In genomic region chr10:84235096-84235495, GRCh38 we compare ENCODE assay signal across 7 cellular contexts. TPM values are rescaled to one million over a fixed set of nuclear protein-coding genes. Genes with fewer than 3 reads are reported as not detected.
"Had no signal": no experiment of that assay in that cellular context is flagged by ENCODE, and none has a peak within 500 bp of the region (broad histone marks: within the 10 kb centered on the region; RNA-seq: fewer than 3 reads in every experiment).

No MANE protein-coding gene starts in this region.

- ATAC-seq: HepG2, K562 had no signal

- DNase-seq: IMR-90, KBM-7 had no signal

- H3K27ac ChIP-seq: HL-60 had no signal

- H3K4me3 ChIP-seq: K562 had no signal

RNA-seq across cellular contexts. Expression of gene LRIT1, which starts 6.2 kb away (rescaled TPM):
- total RNA-seq: HepG2, HT-29, HT1080, IMR-90, K562 had no signal

RNA-seq across cellular contexts. Expression of gene LRIT2, which starts 9.8 kb away (rescaled TPM):
- total RNA-seq: HepG2, HT-29, HT1080, IMR-90, K562 had no signal

RNA-seq across cellular contexts. Expression of gene RGR, which starts 9.8 kb away (rescaled TPM):
- total RNA-seq: HT-29, HT1080, IMR-90, K562 had no signal

RNA-seq across cellular contexts. Expression of gene CDHR1, which starts 40.8 kb away (rescaled TPM):
- total RNA-seq: HT-29, HT1080, IMR-90 had no signal
